In the genomic region with DNA sequence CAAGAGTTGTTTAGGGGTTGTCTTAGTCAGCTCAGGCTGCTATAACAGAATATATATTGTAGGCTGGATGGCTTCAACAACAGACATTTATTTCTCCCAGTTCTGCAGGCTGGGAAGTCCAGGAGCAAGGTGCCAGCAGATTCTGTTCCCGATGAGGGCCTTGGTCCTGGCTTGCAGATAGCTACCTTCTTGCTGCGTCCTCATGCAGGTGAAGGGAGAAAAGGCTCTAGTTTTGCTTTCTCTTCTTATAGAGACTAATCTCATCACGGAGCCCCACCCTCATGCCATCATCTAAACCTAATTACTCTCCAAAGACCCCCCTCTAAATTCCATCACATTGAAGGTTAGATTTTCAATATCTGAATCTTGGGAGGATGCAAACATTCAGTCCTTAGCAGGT, we compare ENCODE assay signal across 1 cellular context.
TF ChIP-seq lines count a peak whose summit lies in the region.

No MANE protein-coding gene starts in this region.

TF ChIP-seq in HepG2, 621 proteins besides CTCF, POLR2A, EP300 and RAD21 (continued from another document):
- TF ChIP-seq, protein P1, sequence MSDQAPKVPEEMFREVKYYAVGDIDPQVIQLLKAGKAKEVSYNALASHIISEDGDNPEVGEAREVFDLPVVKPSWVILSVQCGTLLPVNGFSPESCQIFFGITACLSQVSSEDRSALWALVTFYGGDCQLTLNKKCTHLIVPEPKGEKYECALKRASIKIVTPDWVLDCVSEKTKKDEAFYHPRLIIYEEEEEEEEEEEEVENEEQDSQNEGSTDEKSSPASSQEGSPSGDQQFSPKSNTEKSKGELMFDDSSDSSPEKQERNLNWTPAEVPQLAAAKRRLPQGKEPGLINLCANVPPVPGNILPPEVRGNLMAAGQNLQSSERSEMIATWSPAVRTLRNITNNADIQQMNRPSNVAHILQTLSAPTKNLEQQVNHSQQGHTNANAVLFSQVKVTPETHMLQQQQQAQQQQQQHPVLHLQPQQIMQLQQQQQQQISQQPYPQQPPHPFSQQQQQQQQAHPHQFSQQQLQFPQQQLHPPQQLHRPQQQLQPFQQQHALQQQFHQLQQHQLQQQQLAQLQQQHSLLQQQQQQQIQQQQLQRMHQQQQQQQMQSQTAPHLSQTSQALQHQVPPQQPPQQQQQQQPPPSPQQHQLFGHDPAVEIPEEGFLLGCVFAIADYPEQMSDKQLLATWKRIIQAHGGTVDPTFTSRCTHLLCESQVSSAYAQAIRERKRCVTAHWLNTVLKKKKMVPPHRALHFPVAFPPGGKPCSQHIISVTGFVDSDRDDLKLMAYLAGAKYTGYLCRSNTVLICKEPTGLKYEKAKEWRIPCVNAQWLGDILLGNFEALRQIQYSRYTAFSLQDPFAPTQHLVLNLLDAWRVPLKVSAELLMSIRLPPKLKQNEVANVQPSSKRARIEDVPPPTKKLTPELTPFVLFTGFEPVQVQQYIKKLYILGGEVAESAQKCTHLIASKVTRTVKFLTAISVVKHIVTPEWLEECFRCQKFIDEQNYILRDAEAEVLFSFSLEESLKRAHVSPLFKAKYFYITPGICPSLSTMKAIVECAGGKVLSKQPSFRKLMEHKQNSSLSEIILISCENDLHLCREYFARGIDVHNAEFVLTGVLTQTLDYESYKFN (CRISPR knock-in tag; conservative IDR thresholded peaks at IDR 0.05): no peak
- TF ChIP-seq NCOA2 (CRISPR knock-in tag; IDR thresholded peaks at IDR 0.05) (no peak), HIVEP1 (CRISPR knock-in tag; IDR thresholded peaks at IDR 0.05) (no peak), SIX4 (CRISPR knock-in tag; IDR thresholded peaks at IDR 0.05) (no peak), ZNF75D (CRISPR knock-in tag; IDR thresholded peaks at IDR 0.05; ENCODE audit: borderline replicate concordance) (no peak), ZNF337 (CRISPR knock-in tag; IDR thresholded peaks at IDR 0.05; ENCODE audit: borderline replicate concordance, low read depth) (no peak), ZNF17 (CRISPR knock-in tag; IDR thresholded peaks at IDR 0.05) (no peak), TRIM24 (CRISPR knock-in tag; IDR thresholded peaks at IDR 0.05) (no peak), EHMT2 (IDR thresholded peaks at IDR 0.05; ENCODE audit: borderline replicate concordance, low read depth, low read length) (no peak), JUN (CRISPR knock-in tag; IDR thresholded peaks at IDR 0.05) (no peak), ZNF335 (CRISPR knock-in tag; IDR thresholded peaks at IDR 0.05) (no peak)
- TF ChIP-seq, protein P2, sequence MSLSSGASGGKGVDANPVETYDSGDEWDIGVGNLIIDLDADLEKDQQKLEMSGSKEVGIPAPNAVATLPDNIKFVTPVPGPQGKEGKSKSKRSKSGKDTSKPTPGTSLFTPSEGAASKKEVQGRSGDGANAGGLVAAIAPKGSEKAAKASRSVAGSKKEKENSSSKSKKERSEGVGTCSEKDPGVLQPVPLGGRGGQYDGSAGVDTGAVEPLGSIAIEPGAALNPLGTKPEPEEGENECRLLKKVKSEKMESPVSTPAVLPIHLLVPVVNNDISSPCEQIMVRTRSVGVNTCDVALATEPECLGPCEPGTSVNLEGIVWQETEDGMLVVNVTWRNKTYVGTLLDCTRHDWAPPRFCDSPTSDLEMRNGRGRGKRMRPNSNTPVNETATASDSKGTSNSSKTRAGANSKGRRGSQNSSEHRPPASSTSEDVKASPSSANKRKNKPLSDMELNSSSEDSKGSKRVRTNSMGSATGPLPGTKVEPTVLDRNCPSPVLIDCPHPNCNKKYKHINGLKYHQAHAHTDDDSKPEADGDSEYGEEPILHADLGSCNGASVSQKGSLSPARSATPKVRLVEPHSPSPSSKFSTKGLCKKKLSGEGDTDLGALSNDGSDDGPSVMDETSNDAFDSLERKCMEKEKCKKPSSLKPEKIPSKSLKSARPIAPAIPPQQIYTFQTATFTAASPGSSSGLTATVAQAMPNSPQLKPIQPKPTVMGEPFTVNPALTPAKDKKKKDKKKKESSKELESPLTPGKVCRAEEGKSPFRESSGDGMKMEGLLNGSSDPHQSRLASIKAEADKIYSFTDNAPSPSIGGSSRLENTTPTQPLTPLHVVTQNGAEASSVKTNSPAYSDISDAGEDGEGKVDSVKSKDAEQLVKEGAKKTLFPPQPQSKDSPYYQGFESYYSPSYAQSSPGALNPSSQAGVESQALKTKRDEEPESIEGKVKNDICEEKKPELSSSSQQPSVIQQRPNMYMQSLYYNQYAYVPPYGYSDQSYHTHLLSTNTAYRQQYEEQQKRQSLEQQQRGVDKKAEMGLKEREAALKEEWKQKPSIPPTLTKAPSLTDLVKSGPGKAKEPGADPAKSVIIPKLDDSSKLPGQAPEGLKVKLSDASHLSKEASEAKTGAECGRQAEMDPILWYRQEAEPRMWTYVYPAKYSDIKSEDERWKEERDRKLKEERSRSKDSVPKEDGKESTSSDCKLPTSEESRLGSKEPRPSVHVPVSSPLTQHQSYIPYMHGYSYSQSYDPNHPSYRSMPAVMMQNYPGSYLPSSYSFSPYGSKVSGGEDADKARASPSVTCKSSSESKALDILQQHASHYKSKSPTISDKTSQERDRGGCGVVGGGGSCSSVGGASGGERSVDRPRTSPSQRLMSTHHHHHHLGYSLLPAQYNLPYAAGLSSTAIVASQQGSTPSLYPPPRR (CRISPR knock-in tag; IDR thresholded peaks at IDR 0.05; ENCODE audit: borderline replicate concordance): no peak
